Comparison of ENCODE assay signal across 8 cellular contexts in the genomic region with DNA sequence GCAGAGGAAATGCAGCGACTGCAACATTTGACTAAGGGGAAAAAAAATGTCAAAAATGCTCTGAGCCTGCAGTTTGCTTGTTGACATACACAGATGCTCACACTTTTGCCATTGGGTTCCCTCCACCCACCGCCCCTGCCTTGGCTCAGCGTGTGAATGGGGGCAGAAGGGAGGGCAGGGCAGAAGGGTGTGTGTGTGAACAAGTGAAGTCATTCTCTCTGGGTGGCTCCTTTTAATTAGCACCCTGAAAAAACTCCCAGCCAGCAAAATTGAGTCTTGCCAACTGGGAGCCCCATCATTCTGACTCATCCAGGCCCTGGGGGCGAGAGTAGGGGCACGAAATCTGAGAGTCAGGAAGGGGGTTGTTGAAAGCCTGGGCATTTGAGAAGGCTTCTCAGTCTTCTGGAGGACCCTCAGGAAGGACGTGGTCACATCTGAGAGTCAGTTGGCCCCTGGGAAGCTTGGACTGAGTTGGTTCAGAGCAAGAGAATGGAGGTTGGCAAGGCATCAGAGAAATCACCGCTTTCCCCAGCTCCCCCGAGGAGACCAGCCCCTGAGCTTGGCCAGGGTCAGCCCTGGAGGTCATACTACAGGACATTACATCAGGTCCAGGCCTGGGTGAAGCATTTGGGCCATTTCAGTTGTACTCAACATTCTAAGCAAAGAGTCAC. TPM values are rescaled to one million over a fixed set of nuclear protein-coding genes. Genes with fewer than 3 reads are reported as not detected.
DNase-seq lines count a peak whose midpoint lies in the region; ATAC-seq and TF ChIP-seq lines count a peak whose summit lies in the region.

No MANE protein-coding gene starts in this region.

- POLR2A ChIA-PET in naive thymus-derived CD4-positive, alpha-beta T cell (lab: Charles Lee): interaction anchor here (0.8 to 4.5 kb wide), 4 partner anchors 12 to 287 kb away, joined by 3 to 62 read pairs (median 6); no protein-coding TSS in a partner anchor
- POLR2A ChIA-PET in HEK293T (lab: Yijun Ruan, JAX): no interaction called here

- H3K4me1 ChIP-seq in naive thymus-derived CD4-positive, alpha-beta T cell (ENCODE audit: control insufficient read depth in 2 of 2, insufficient read depth in 2 of 2, low read length in 2 of 2): peaks cover 0 to 26% of the 10 kb centered on the region in 2 donors

- peak overlapping the region in 6 of 9 donors; percentile 21 to 92 (median 54) for H3K27ac Mint-ChIP-seq in naive thymus-derived CD4-positive, alpha-beta T cell

- H3K27ac ChIP-seq in naive thymus-derived CD4-positive, alpha-beta T cell (ENCODE audit: low read depth, low read length): no peak overlapping the region

- DNase-seq in AG08395 (ENCODE audit: low spot score) (peak; percentile 79), NCI-H1694 (lab: John Stamatoyannopoulos, UW) (peak; percentile 76), epidermal melanocyte (ENCODE audit: insufficient read length, low spot score) (peak; percentile 64), HEK293T (ENCODE audit: extremely low spot score) (no peak), cerebellum (ENCODE audit: low spot score) (no peak)
- DNase-seq in naive thymus-derived CD4-positive, alpha-beta T cell: no peak
- no peak for DNase-seq in activated effector memory CD4-positive, alpha-beta T cell treated with anti-CD3 and anti-CD28 coated beads, Interleukin-2, amount 50 U/mL, for 16 hours

- no peaks in the 10 kb centered on the region for H3K36me3 ChIP-seq in naive thymus-derived CD4-positive, alpha-beta T cell (ENCODE audit: control insufficient read depth in 2 of 3, insufficient read depth in 3 of 3, low read length in 3 of 3)

- no peak overlapping the region for H3K4me3 ChIP-seq in naive thymus-derived CD4-positive, alpha-beta T cell (ENCODE audit: low read length)

- H3K4me3 Mint-ChIP-seq in naive thymus-derived CD4-positive, alpha-beta T cell: no peak overlapping the region

- CTCF ChIA-PET in naive thymus-derived CD4-positive, alpha-beta T cell (lab: Charles Lee): interaction anchor here (0.5 to 22.1 kb wide), 17 partner anchors 8 to 499 kb away, joined by 3 to 731 read pairs (median 5); a partner anchor contains a TSS
- CTCF ChIA-PET in HEK293T (lab: Yijun Ruan, JAX): interaction anchor here (0.7 to 1.4 kb wide), 6 partner anchors 10 to 498 kb away, joined by 3 to 10 read pairs (median 6); no protein-coding TSS in a partner anchor

- no peaks in the 10 kb centered on the region for H3K27me3 ChIP-seq in naive thymus-derived CD4-positive, alpha-beta T cell (ENCODE audit: control insufficient read depth in 2 of 2, insufficient read depth in 2 of 2, low read length in 2 of 2)

- no peaks in the 10 kb centered on the region for H3K9me3 Mint-ChIP-seq in naive thymus-derived CD4-positive, alpha-beta T cell

- peaks cover 0 to 13% (median 0%) of the 10 kb centered on the region in 5 donors for H3K27me3 Mint-ChIP-seq in naive thymus-derived CD4-positive, alpha-beta T cell

- H3K4me1 Mint-ChIP-seq in naive thymus-derived CD4-positive, alpha-beta T cell: peaks cover 29 to 56% (median 47%) of the 10 kb centered on the region in 7 donors

- H3K9me3 ChIP-seq in naive thymus-derived CD4-positive, alpha-beta T cell (ENCODE audit: control insufficient read depth in 2 of 3, low read length in 3 of 3): no peaks in the 10 kb centered on the region

- intact Hi-C loops in naive thymus-derived CD4-positive, alpha-beta T cell (cut with micrococcal nuclease): loop anchor here in 1 of 2 donors (2.0 to 5.0 kb wide), 2 partner anchors 179 to 545 kb away; no protein-coding TSS in a partner anchor

- no peaks in the 10 kb centered on the region for H3K36me3 Mint-ChIP-seq in naive thymus-derived CD4-positive, alpha-beta T cell

- ATAC-seq in naive thymus-derived CD4-positive, alpha-beta T cell: no peak
- no peak for ATAC-seq in HG02938 (IDR thresholded peaks at IDR 0.05; ENCODE audit: unreplicated experiment)

TF ChIP-seq in HEK293T, 16 proteins besides CTCF, POLR2A, EP300 and RAD21:
- TF ChIP-seq LEF1 (IDR thresholded peaks at IDR 0.05; ENCODE audit: borderline replicate concordance): no peak
- no peak for TF ChIP-seq SUZ12 (IDR thresholded peaks at IDR 0.05)

RNA-seq across cellular contexts. Expression of a gene that starts 22.6 kb away (rescaled TPM):
- not detected for total RNA-seq in naive thymus-derived CD4-positive, alpha-beta T cell
- not detected for polyA plus RNA-seq in naive thymus-derived CD4-positive, alpha-beta T cell
- not detected for total RNA-seq in cerebellum

RNA-seq across cellular contexts. Expression of a gene that starts 33.5 kb away (rescaled TPM):
- under 1 TPM in 4 of 5 experiments, not detected in 1; 0.15 to 0.62 (median 0.59) TPM for total RNA-seq in naive thymus-derived CD4-positive, alpha-beta T cell
- under 1 TPM in 1 of 2 donors, not detected in 1; 0.09 TPM for polyA plus RNA-seq in naive thymus-derived CD4-positive, alpha-beta T cell
- 1.9 TPM for total RNA-seq in cerebellum

RNA-seq across cellular contexts. Expression of a gene that starts 37.3 kb away (rescaled TPM):
- total RNA-seq in naive thymus-derived CD4-positive, alpha-beta T cell: not detected
- not detected for polyA plus RNA-seq in naive thymus-derived CD4-positive, alpha-beta T cell
- not detected for total RNA-seq in cerebellum

RNA-seq across cellular contexts. Expression of a gene that starts 57.5 kb away (rescaled TPM):
- total RNA-seq in naive thymus-derived CD4-positive, alpha-beta T cell: not detected
- not detected for polyA plus RNA-seq in naive thymus-derived CD4-positive, alpha-beta T cell
- total RNA-seq in cerebellum: not detected

Comparison
In these comparisons a context has a peak if more than half of its experiments do, and no peak if none do; other contexts are left out.
1. DNase-seq: peak in AG08395 (single experiment), NCI-H1694 (single experiment) and epidermal melanocyte (single experiment); none in naive thymus-derived CD4-positive, alpha-beta T cell (0 of 9), activated effector memory CD4-positive, alpha-beta T cell treated with anti-CD3 and anti-CD28 coated beads, Interleukin-2, amount 50 U/mL, for 16 hours (single experiment), HEK293T (single experiment) and cerebellum (single experiment).